In genomic region chr2:22904126-22904684, GRCh38 we compare ENCODE assay signal across 8 cellular contexts.
DNase-seq lines count a peak whose midpoint lies in the region; ATAC-seq and TF ChIP-seq lines count a peak whose summit lies in the region.

No MANE protein-coding gene starts in this region.

- H3K27ac ChIP-seq in C4-2B (no peak overlapping the region), tibial artery (no peak overlapping the region)

- intact Hi-C loops in tibial artery (cut with DNase I; ENCODE audit: low total_unique reads): no loop called here

- TF ChIP-seq CTCF in C4-2B (conservative IDR thresholded peaks at IDR 0.05) (peak; percentile 77), tibial artery (IDR thresholded peaks at IDR 0.05) (peak; percentile 8 to 23)

- no peaks in the 10 kb centered on the region for H3K9me3 ChIP-seq in tibial artery

- no peaks in the 10 kb centered on the region for H3K4me1 ChIP-seq in tibial artery

- DNase-seq in NCI-H2171 treated with DMSO at 0.1 percent for 48 hours (lab: John Stamatoyannopoulos, UW): peak; percentile 23
- peak; percentile 11 for DNase-seq in germinal center (ENCODE audit: low spot score)
- no peak for DNase-seq in tibial artery
- DNase-seq in activated CD4-positive, CD25-positive, alpha-beta regulatory T cell (lab: John Stamatoyannopoulos, UW): no peak

- H3K36me3 ChIP-seq in tibial artery: no peaks in the 10 kb centered on the region

- no peak overlapping the region for H3K4me3 ChIP-seq in tibial artery

- no peaks in the 10 kb centered on the region for H3K27me3 ChIP-seq in tibial artery

- ATAC-seq in GM18517 (IDR thresholded peaks at IDR 0.05; ENCODE audit: unreplicated experiment): peak; percentile 45
- no peak for ATAC-seq in HG03469 (IDR thresholded peaks at IDR 0.05; ENCODE audit: unreplicated experiment)
- no peak for ATAC-seq in GM18498 (IDR thresholded peaks at IDR 0.05; ENCODE audit: unreplicated experiment)

Comparison
In these comparisons a context has a peak if more than half of its experiments do, and no peak if none do; other contexts are left out.
1. DNase-seq: peak in NCI-H2171 treated with DMSO at 0.1 percent for 48 hours (single experiment) and germinal center (single experiment); none in tibial artery (0 of 2) and activated CD4-positive, CD25-positive, alpha-beta regulatory T cell (0 of 4).